In genomic region chr12:53011889-53012288, GRCh38 we compare ENCODE assay signal across 22 cellular contexts. TPM values are rescaled to one million over a fixed set of nuclear protein-coding genes. Genes with fewer than 3 reads are reported as not detected.
DNase-seq lines count a peak whose midpoint lies in the region; ATAC-seq and TF ChIP-seq lines count a peak whose summit lies in the region.
"Had no signal": no experiment of that assay in that cellular context is flagged by ENCODE, and none has a peak within 500 bp of the region (broad histone marks: within the 10 kb centered on the region; RNA-seq: fewer than 3 reads in every experiment).

No MANE protein-coding gene starts in this region.

- H2AFZ ChIP-seq in GM23248 = no peak overlapping the region

- no peak overlapping the region for H3K4me3 ChIP-seq in CD4-positive, CD25-positive, alpha-beta regulatory T cell (ENCODE audit: low read depth, low read length)
- no peak overlapping the region for H3K4me3 ChIP-seq in GM23248
- no peak overlapping the region for H3K4me3 ChIP-seq in CD8-positive, alpha-beta T cell (ENCODE audit: low read depth, low read length)
- H3K4me3 ChIP-seq: prostate gland, smooth muscle cell, tibial artery had no signal

- peaks cover 27 to 82% (median 55%) of the 10 kb centered on the region in 4 donors for H3K4me1 Mint-ChIP-seq in CD4-positive, CD25-positive, alpha-beta regulatory T cell
- peaks cover 76% of the 10 kb centered on the region for H3K4me1 Mint-ChIP-seq in activated naive CD8-positive, alpha-beta T cell (ENCODE audit: low read depth)
- peaks cover 28% of the 10 kb centered on the region for H3K4me1 Mint-ChIP-seq in mesothelial cell of epicardium
- peaks cover 69% of the 10 kb centered on the region for H3K4me1 Mint-ChIP-seq in CD8-positive, alpha-beta T cell (ENCODE audit: low read depth)

- H3K9me3 ChIP-seq in CD4-positive, CD25-positive, alpha-beta regulatory T cell (ENCODE audit: control insufficient read depth in 2 of 2, low read length in 2 of 2) = no peaks in the 10 kb centered on the region
- H3K9me3 ChIP-seq in GM23248 (ENCODE audit: low read depth) = no peaks in the 10 kb centered on the region
- H3K9me3 ChIP-seq in CD8-positive, alpha-beta T cell (ENCODE audit: low read length) = no peaks in the 10 kb centered on the region
- H3K9me3 ChIP-seq: prostate gland, tibial artery had no signal

- H3F3A ChIP-seq in GM23248 (ENCODE audit: insufficient read depth) = no peaks in the 10 kb centered on the region

- H4K20me1 ChIP-seq in GM23248 (ENCODE audit: insufficient read depth) = peaks cover 16% of the 10 kb centered on the region

- intact Hi-C loops in cardiac septum (cut with DNase I) = no loop called here
- intact Hi-C loops in CD8-positive, alpha-beta T cell (cut with DNase I, micrococcal nuclease) = no loop called here

- CTCF ChIA-PET in CD8-positive, alpha-beta T cell (lab: Charles Lee) = no interaction called here

- peaks cover 100% of the 10 kb centered on the region for H3K79me2 ChIP-seq in GM23248 (ENCODE audit: insufficient read depth)

- in situ Hi-C loops in GM23248 (cut with MboI) = no loop called here

- WGBS in GM23248 (ENCODE audit: low coverage in 1 of 2, low lambda C conversion rate in 2 of 2, missing lambda C conversion rate in 2 of 2), 2 experiments = 84 to 94% methylated on average over 3 of the region's 3 CpGs

- no peaks in the 10 kb centered on the region for H3K27me3 ChIP-seq in CD4-positive, CD25-positive, alpha-beta regulatory T cell (ENCODE audit: control insufficient read depth, insufficient read depth, low read length)
- no peaks in the 10 kb centered on the region for H3K27me3 ChIP-seq in GM23248 (replicated peaks; ENCODE audit: insufficient read depth)
- H3K27me3 ChIP-seq in CD8-positive, alpha-beta T cell (ENCODE audit: insufficient read depth, low read length) = no peaks in the 10 kb centered on the region
- H3K27me3 ChIP-seq: tibial artery had no signal

- no peak for TF ChIP-seq CTCF in mesothelial cell of epicardium (IDR thresholded peaks at IDR 0.05; ENCODE audit: unreplicated experiment)
- TF ChIP-seq CTCF in CD8-positive, alpha-beta T cell (IDR thresholded peaks at IDR 0.05) = no peak

- no peak for ATAC-seq in CD4-positive, CD25-positive, alpha-beta regulatory T cell (ENCODE audit: low read depth in 2 of 2)
- ATAC-seq in CD8-positive, alpha-beta T cell = no peak
- ATAC-seq: PC-3 had no signal

- DNase-seq in CD4-positive, CD25-positive, alpha-beta regulatory T cell = no peak
- DNase-seq in GM23248 (no peak), mesothelial cell of epicardium (ENCODE audit: low spot score in 2 of 2, unreplicated experiment in 2 of 2) (no peak), cardiac septum (ENCODE audit: low spot score) (no peak), cerebellar cortex (ENCODE audit: low spot score) (no peak)
- DNase-seq in activated CD4-positive, CD25-positive, alpha-beta regulatory T cell treated with anti-CD3 and anti-CD28 coated beads, Interleukin-2, amount 50 U/mL, for 72 hours = no peak
- no peak for DNase-seq in CD8-positive, alpha-beta T cell
- DNase-seq: activated CD4-positive, alpha-beta T cell treated with anti-CD3 and anti-CD28 coated beads, Interleukin-2, amount 10 ng/mL, durations not matched to agents 7 days and 5 days; amygdala; foreskin fibroblast; IMR-90; NCI-H2081 treated with DMSO at 0.1 percent for 48 hours; NCI-H524 treated with DMSO at 0.1 percent for 48 hours; PC-3; stimulated activated CD4-positive, alpha-beta T cell treated with anti-CD3 and anti-CD28 coated beads, Interleukin-4, amount 100 ng/mL, for 4 hours; stimulated activated CD8-positive, alpha-beta memory T cell treated with anti-CD3 and anti-CD28 coated beads, Interleukin-4, amount 100 ng/mL, for 48 hours; T1000; tibial artery had no signal

- H3K4me2 ChIP-seq in GM23248 (ENCODE audit: unreplicated experiment) = no peak overlapping the region
- H3K4me2 ChIP-seq: smooth muscle cell had no signal

- POLR2A ChIA-PET in CD8-positive, alpha-beta T cell (lab: Charles Lee) = interaction anchor here (1.3 kb wide), 1 partner anchor 10 kb away, joined by 3 read pairs; no protein-coding TSS in a partner anchor

- H3K4me3 Mint-ChIP-seq in CD4-positive, CD25-positive, alpha-beta regulatory T cell = peak overlapping the region in 3 of 4 donors; percentile 2 to 47 (median 9)
- peak overlapping the region; percentile 92 for H3K4me3 Mint-ChIP-seq in activated naive CD8-positive, alpha-beta T cell
- H3K4me3 Mint-ChIP-seq in mesothelial cell of epicardium = no peak overlapping the region
- no peak overlapping the region for H3K4me3 Mint-ChIP-seq in CD8-positive, alpha-beta T cell
- H3K4me3 Mint-ChIP-seq: activated CD4-positive, alpha-beta T cell treated with anti-CD3 and anti-CD28 coated beads, Interleukin-2, amount 10 ng/mL, durations not matched to agents 7 days and 5 days had no signal

- no peak overlapping the region for H3K27ac ChIP-seq in CD4-positive, CD25-positive, alpha-beta regulatory T cell (ENCODE audit: insufficient read depth, low read length, poor library complexity, severe bottlenecking)
- 0 out of 2 replicates have a peak overlapping the region, but pooled peaks have one; percentile 3 for H3K27ac ChIP-seq in GM23248
- H3K27ac ChIP-seq in CD8-positive, alpha-beta T cell (ENCODE audit: low read depth, low read length) = no peak overlapping the region
- H3K27ac ChIP-seq: prostate gland, SK-N-MC, tibial artery had no signal

- no peaks in the 10 kb centered on the region for H3K9me3 Mint-ChIP-seq in CD4-positive, CD25-positive, alpha-beta regulatory T cell
- no peaks in the 10 kb centered on the region for H3K9me3 Mint-ChIP-seq in activated naive CD8-positive, alpha-beta T cell (ENCODE audit: low read depth)
- H3K9me3 Mint-ChIP-seq in mesothelial cell of epicardium = no peaks in the 10 kb centered on the region
- no peaks in the 10 kb centered on the region for H3K9me3 Mint-ChIP-seq in CD8-positive, alpha-beta T cell
- H3K9me3 Mint-ChIP-seq: activated CD4-positive, alpha-beta T cell treated with anti-CD3 and anti-CD28 coated beads, Interleukin-2, amount 10 ng/mL, durations not matched to agents 7 days and 5 days had no signal

- no peaks in the 10 kb centered on the region for H3K9me2 ChIP-seq in GM23248 (ENCODE audit: insufficient read depth)

- peaks cover 15% of the 10 kb centered on the region for H3K36me3 Mint-ChIP-seq in CD4-positive, CD25-positive, alpha-beta regulatory T cell
- H3K36me3 Mint-ChIP-seq in activated naive CD8-positive, alpha-beta T cell = peaks cover 16% of the 10 kb centered on the region
- peaks cover 9% of the 10 kb centered on the region for H3K36me3 Mint-ChIP-seq in mesothelial cell of epicardium
- H3K36me3 Mint-ChIP-seq in CD8-positive, alpha-beta T cell = peaks cover 50% of the 10 kb centered on the region

- H3K27ac Mint-ChIP-seq in CD4-positive, CD25-positive, alpha-beta regulatory T cell = peak overlapping the region in 1 of 3 donors; percentile 59
- peak overlapping the region; percentile 50 for H3K27ac Mint-ChIP-seq in activated naive CD8-positive, alpha-beta T cell
- H3K27ac Mint-ChIP-seq in mesothelial cell of epicardium = peak overlapping the region; percentile 17
- no peak overlapping the region for H3K27ac Mint-ChIP-seq in CD8-positive, alpha-beta T cell
- H3K27ac Mint-ChIP-seq: activated CD4-positive, alpha-beta T cell treated with anti-CD3 and anti-CD28 coated beads, Interleukin-2, amount 10 ng/mL, durations not matched to agents 7 days and 5 days had no signal

- H3K27me3 Mint-ChIP-seq in CD4-positive, CD25-positive, alpha-beta regulatory T cell = no peaks in the 10 kb centered on the region
- H3K27me3 Mint-ChIP-seq in activated naive CD8-positive, alpha-beta T cell = no peaks in the 10 kb centered on the region
- no peaks in the 10 kb centered on the region for H3K27me3 Mint-ChIP-seq in mesothelial cell of epicardium (ENCODE audit: low read depth)
- H3K27me3 Mint-ChIP-seq in CD8-positive, alpha-beta T cell (ENCODE audit: low read depth) = no peaks in the 10 kb centered on the region
- H3K27me3 Mint-ChIP-seq: activated CD4-positive, alpha-beta T cell treated with anti-CD3 and anti-CD28 coated beads, Interleukin-2, amount 10 ng/mL, durations not matched to agents 7 days and 5 days had no signal

- peak overlapping the region; percentile 26; the same call in 1 of the 2 replicates for H3K9ac ChIP-seq in GM23248

- peaks cover 30% of the 10 kb centered on the region for H3K36me3 ChIP-seq in CD4-positive, CD25-positive, alpha-beta regulatory T cell (ENCODE audit: control insufficient read depth, insufficient read depth, low read length)
- peaks cover 12% of the 10 kb centered on the region; the same call in 1 of the 2 replicates for H3K36me3 ChIP-seq in GM23248 (ENCODE audit: low read depth)
- H3K36me3 ChIP-seq in CD8-positive, alpha-beta T cell (ENCODE audit: insufficient read depth, low read length) = peaks cover 7% of the 10 kb centered on the region
- H3K36me3 ChIP-seq: prostate gland had no signal

- peaks cover 49% of the 10 kb centered on the region for H3K4me1 ChIP-seq in CD4-positive, CD25-positive, alpha-beta regulatory T cell (ENCODE audit: control insufficient read depth, insufficient read depth, low read length, poor library complexity, severe bottlenecking)
- H3K4me1 ChIP-seq in GM23248 (ENCODE audit: insufficient read depth) = peaks cover 47% of the 10 kb centered on the region
- H3K4me1 ChIP-seq in CD8-positive, alpha-beta T cell (ENCODE audit: insufficient read depth, low read length) = peaks cover 50% of the 10 kb centered on the region

RNA-seq across cellular contexts. Expression of gene EIF4B, which starts 5.6 kb away (rescaled TPM):
- total RNA-seq in CD4-positive, CD25-positive, alpha-beta regulatory T cell = 506 TPM
- 100 to 1,000 TPM in 2 of 4 donors, 10 to 100 TPM in 2; 71.3 to 116 (median 103) TPM for polyA plus RNA-seq in CD4-positive, CD25-positive, alpha-beta regulatory T cell
- total RNA-seq in GM23248 (2014; rRNA removed; shearing (Covaris generic)) = 436 and 501 TPM in 2 replicates
- 73.4 and 74.8 TPM in 2 replicates for polyA plus RNA-seq in GM23248 (2016; fragmentation: Nextera tagmentation; extraction: Ambion mirVana)
- total RNA-seq in mesothelial cell of epicardium = 544 to 576 TPM (median 554 TPM) in 3 replicates
- total RNA-seq in cardiac septum = 324 TPM
- 100 to 1,000 TPM; 709 to 741 TPM for total RNA-seq in CD8-positive, alpha-beta T cell

RNA-seq across cellular contexts. Expression of gene TNS2, which starts 38.0 kb away (rescaled TPM):
- total RNA-seq in CD4-positive, CD25-positive, alpha-beta regulatory T cell = 1.4 TPM
- polyA plus RNA-seq in CD4-positive, CD25-positive, alpha-beta regulatory T cell = under 1 TPM in 1 of 4 donors, not detected in 3; 0.09 TPM
- 41.6 and 48.6 TPM in 2 replicates for total RNA-seq in GM23248 (2014; rRNA removed; shearing (Covaris generic))
- 24.1 and 26.1 TPM in 2 replicates for polyA plus RNA-seq in GM23248 (2016; fragmentation: Nextera tagmentation; extraction: Ambion mirVana)
- total RNA-seq in mesothelial cell of epicardium = 78.8 to 91.7 TPM (median 86.4 TPM) in 3 replicates
- 99.3 TPM for total RNA-seq in cardiac septum
- 1 to 10 TPM; 2.5 to 3.2 TPM for total RNA-seq in CD8-positive, alpha-beta T cell

Comparison
In these comparisons a context has a peak if more than half of its experiments do, and no peak if none do; other contexts are left out.
1. H3K4me3 Mint-ChIP-seq: peak in CD4-positive, CD25-positive, alpha-beta regulatory T cell (3 of 4) and activated naive CD8-positive, alpha-beta T cell (single experiment); none in mesothelial cell of epicardium (single experiment) and CD8-positive, alpha-beta T cell (single experiment).
2. RNA of gene TNS2, which starts 38.0 kb away (total RNA-seq): 99.3 TPM in cardiac septum (single experiment), 78.8 to 91.7 TPM in mesothelial cell of epicardium and 41.6 to 48.6 TPM in GM23248; 2.5 to 3.2 TPM in CD8-positive, alpha-beta T cell and 1.4 TPM in CD4-positive, CD25-positive, alpha-beta regulatory T cell (single experiment); every median in the first group is over 10 times any median in the second.